11 cellular contexts compared by ENCODE assay signal in the genomic region with DNA sequence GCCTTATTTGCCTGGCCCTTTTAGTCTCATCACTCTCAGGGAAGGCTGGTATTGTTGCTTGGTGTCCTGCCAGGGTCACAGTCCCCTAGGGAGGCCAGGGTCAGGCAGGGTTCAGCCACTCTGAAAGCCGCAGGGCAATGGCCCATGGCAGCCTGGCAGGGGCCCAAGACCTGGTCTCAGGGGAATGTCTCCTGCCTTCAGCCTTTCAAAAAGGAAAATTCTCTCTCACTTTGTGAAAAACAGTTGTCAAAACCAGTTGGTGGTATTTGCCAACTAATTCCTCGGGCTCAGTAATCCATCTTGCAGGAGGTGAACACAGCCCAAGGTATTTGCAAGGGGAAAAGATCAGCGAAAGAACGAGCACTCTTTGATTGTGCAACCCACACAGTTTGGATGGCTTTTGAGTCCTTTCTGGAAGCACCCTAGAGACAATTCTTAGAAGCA.
DNase-seq lines count a peak whose midpoint lies in the region; ATAC-seq and TF ChIP-seq lines count a peak whose summit lies in the region.
"Had no signal": no experiment of that assay in that cellular context is flagged by ENCODE, and none has a peak within 500 bp of the region (broad histone marks: within the 10 kb centered on the region; RNA-seq: fewer than 3 reads in every experiment).

No MANE protein-coding gene starts in this region.

- H3K4me1 Mint-ChIP-seq in neural crest cell, result peaks cover 33% of the 10 kb centered on the region
- H3K4me1 Mint-ChIP-seq: CD4-positive, CD25-positive, alpha-beta regulatory T cell had no signal

- H3K27me3 Mint-ChIP-seq in neural crest cell (ENCODE audit: low read depth), result no peaks in the 10 kb centered on the region
- H3K27me3 Mint-ChIP-seq: CD4-positive, CD25-positive, alpha-beta regulatory T cell had no signal

- H3K4me3 ChIP-seq in BLaER1 treated with 17β-estradiol and CSF1 and Interleukin-3, amounts not matched to agents 10 nM and 100 nM, result peak overlapping the region in 1 of 10 experiments; percentile 1; a peak in 1 of 20 replicates

- no peak for TF ChIP-seq CTCF in neural crest cell (conservative IDR thresholded peaks at IDR 0.05)

- DNase-seq in NCI-H1092 treated with DMSO at 0.1 percent for 48 hours (lab: John Stamatoyannopoulos, UW), result peak; percentile 46
- peak; percentile 5 for DNase-seq in neural crest cell (ENCODE audit: low read depth, low spot score)
- no peak for DNase-seq in C1 segment of cervical spinal cord (lab: John Stamatoyannopoulos, UW)
- no peak for DNase-seq in activated effector memory CD4-positive, alpha-beta T cell treated with Interleukin-2 at 50 U/mL for 16 hours
- no peak for DNase-seq in SKM-1 treated with dmso at 0.1 percent for 144 hours (lab: John Stamatoyannopoulos, UW; ENCODE audit: unreplicated experiment)
- DNase-seq: activated naive CD4-positive, alpha-beta T cell treated with Interleukin-2 at 50 U/mL for 16 hours; CD4-positive, CD25-positive, alpha-beta regulatory T cell; NCI-H446 treated with DMSO at 0.1 percent for 48 hours had no signal

- H3K27me3 ChIP-seq in BLaER1 treated with 17β-estradiol and CSF1 and Interleukin-3, amounts not matched to agents 10 nM and 100 nM, result peaks cover 0 to 9% (median 0%) of the 10 kb centered on the region in 11 experiments; a peak in 2 of 22 replicates

- no peaks in the 10 kb centered on the region for H3K36me3 ChIP-seq in BLaER1 treated with 17β-estradiol and CSF1 and Interleukin-3, amounts not matched to agents 10 nM and 100 nM

- no peak overlapping the region for H3K4me3 Mint-ChIP-seq in neural crest cell
- H3K4me3 Mint-ChIP-seq: CD4-positive, CD25-positive, alpha-beta regulatory T cell had no signal

- no peaks in the 10 kb centered on the region for H3K9me3 Mint-ChIP-seq in neural crest cell

- H3K4me2 ChIP-seq in BLaER1 treated with 17β-estradiol and CSF1 and Interleukin-3, amounts not matched to agents 10 nM and 100 nM, result peak overlapping the region; percentile 46 to 87 (median 80)

- peaks cover 10 to 49% (median 35%) of the 10 kb centered on the region in 10 experiments for H3K4me1 ChIP-seq in BLaER1 treated with 17β-estradiol and CSF1 and Interleukin-3, amounts not matched to agents 10 nM and 100 nM

- H3K27ac Mint-ChIP-seq in neural crest cell (ENCODE audit: unreplicated experiment), result peak overlapping the region; percentile 12
- H3K27ac Mint-ChIP-seq: CD4-positive, CD25-positive, alpha-beta regulatory T cell had no signal

- H3K9me3 ChIP-seq in BLaER1 treated with 17β-estradiol and CSF1 and Interleukin-3, amounts not matched to agents 10 nM and 100 nM (replicated peaks in 1 of 11), result peaks cover 5 to 15% (median 11%) of the 10 kb centered on the region in 11 experiments; a peak in 18 of 22 replicates

- H4K20me1 ChIP-seq in BLaER1 treated with 17β-estradiol and CSF1 and Interleukin-3, amounts not matched to agents 10 nM and 100 nM, result peaks cover 0 to 7% (median 0%) of the 10 kb centered on the region in 11 experiments; a peak in 1 of 22 replicates

- H3K36me3 Mint-ChIP-seq in neural crest cell (ENCODE audit: low read depth), result no peaks in the 10 kb centered on the region
- H3K36me3 Mint-ChIP-seq: CD4-positive, CD25-positive, alpha-beta regulatory T cell had no signal

- peak overlapping the region in 7 of 11 experiments; percentile 15 to 60 (median 32); a peak in 9 of 22 replicates for H3K27ac ChIP-seq in BLaER1 treated with 17β-estradiol and CSF1 and Interleukin-3, amounts not matched to agents 10 nM and 100 nM

- H3K9ac ChIP-seq in BLaER1 treated with 17β-estradiol and CSF1 and Interleukin-3, amounts not matched to agents 10 nM and 100 nM, result peak overlapping the region in 5 of 11 experiments; percentile 10 to 43 (median 25); a peak in 5 of 22 replicates

- ATAC-seq in esophagus mucosa (peak; percentile 38), HG03135 (IDR thresholded peaks at IDR 0.05; ENCODE audit: unreplicated experiment) (no peak)

Comparison
In these comparisons a context has a peak if more than half of its experiments do, and no peak if none do; other contexts are left out.
1. DNase-seq: peak in NCI-H1092 treated with DMSO at 0.1 percent for 48 hours (single experiment) and neural crest cell (single experiment); none in C1 segment of cervical spinal cord (0 of 14), activated effector memory CD4-positive, alpha-beta T cell treated with Interleukin-2 at 50 U/mL for 16 hours (single experiment) and SKM-1 treated with dmso at 0.1 percent for 144 hours (single experiment).